In genomic region chr2:173104156-173104555, GRCh38 we compare ENCODE assay signal across 30 cellular contexts.
"Had no signal": no experiment of that assay in that cellular context is flagged by ENCODE, and none has a peak within 500 bp of the region (broad histone marks: within the 10 kb centered on the region; RNA-seq: fewer than 3 reads in every experiment).

No MANE protein-coding gene starts in this region.

- H3K4me1 ChIP-seq: foreskin keratinocyte had no signal

- H3K27me3 ChIP-seq: body of pancreas, esophagus muscularis mucosa, foreskin keratinocyte, gastroesophageal sphincter, heart right ventricle had no signal

- ATAC-seq: activated CD4-positive, CD25-positive, alpha-beta regulatory T cell treated with anti-CD3 and anti-CD28 coated beads, Interleukin-2, amount 50 U/mL, for 24 hours; activated CD8-positive, alpha-beta T cell treated with anti-CD3 and anti-CD28 coated beads for 36 hours; activated T-cell treated with anti-CD3 and anti-CD28 coated beads, Interleukin-2, amount 50 U/mL, for 4 hours; activated T-helper 17 cell treated with anti-CD3 and anti-CD28 coated beads, Interleukin-2, amount 50 U/mL, for 72 hours; body of pancreas; foreskin keratinocyte; gastroesophageal sphincter; heart right ventricle; T-helper 17 cell had no signal

- H3K4me3 ChIP-seq: body of pancreas, esophagus muscularis mucosa, gastroesophageal sphincter, heart right ventricle had no signal

- H3K9me3 ChIP-seq: body of pancreas, esophagus muscularis mucosa, gastroesophageal sphincter, heart right ventricle had no signal

- H3K27ac ChIP-seq: body of pancreas, esophagus muscularis mucosa, foreskin keratinocyte, gastroesophageal sphincter, heart right ventricle, WERI-Rb-1 had no signal

- H3K36me3 ChIP-seq: gastroesophageal sphincter, WERI-Rb-1 had no signal

- DNase-seq: activated B cell treated with CpG ODN at 0.5 μM for 24 hours; activated CD4-positive, alpha-beta T cell treated with anti-CD3 and anti-CD28 coated beads for 48 hours; activated CD4-positive, alpha-beta T cell treated with anti-CD3 and anti-CD28 coated beads, Interleukin-2, amount 50 U/mL, for 1 hour; activated CD4-positive, alpha-beta T cell treated with anti-CD3 and anti-CD28 coated beads, Interleukin-2, amount 50 U/mL, for 48 hours; activated CD8-positive, alpha-beta memory T cell treated with anti-CD3 and anti-CD28 coated beads for 24 hours; activated CD8-positive, alpha-beta T cell treated with anti-CD3 and anti-CD28 coated beads for 36 hours; activated effector memory CD4-positive, alpha-beta T cell treated with Interleukin-2 at 50 U/mL for 16 hours; activated gamma-delta T cell treated with Interleukin-2 at 50 U/mL for 16 hours; activated naive CD4-positive, alpha-beta T cell treated with anti-CD3 and anti-CD28 coated beads, Interleukin-2, amount 50 U/mL, for 16 hours; activated naive CD4-positive, alpha-beta T cell treated with Interleukin-2 at 50 U/mL for 16 hours; activated T-cell treated with anti-CD3 and anti-CD28 coated beads, Interleukin-2, amount 50 U/mL, for 4 hours; amygdala; aorta; body of pancreas; caudate nucleus; cortex of kidney; dermis blood vessel endothelial cell; effector CD4-positive, alpha-beta T cell; effector memory CD8-positive, alpha-beta T cell; erythroblast; foreskin keratinocyte; heart right ventricle; T-helper 1 cell; T-helper 17 cell; T1000; WERI-Rb-1 had no signal
